Comparison of ENCODE assay signal across 33 cellular contexts in genomic region chr19:5104871-5105351, GRCh38.
DNase-seq lines count a peak whose midpoint lies in the region; ATAC-seq and TF ChIP-seq lines count a peak whose summit lies in the region.
"Had no signal": no experiment of that assay in that cellular context is flagged by ENCODE, and none has a peak within 500 bp of the region (broad histone marks: within the 10 kb centered on the region; RNA-seq: fewer than 3 reads in every experiment).

No MANE protein-coding gene starts in this region.

- H3K4me1 ChIP-seq in cardiac muscle cell (ENCODE audit: low read depth) (peaks cover 20% of the 10 kb centered on the region), heart left ventricle (peaks cover 0 to 61% (median 34%) of the 10 kb centered on the region in 12 donors), muscle layer of colon (ENCODE audit: insufficient read depth, low read length) (peaks cover 28% of the 10 kb centered on the region), tibial artery (peaks cover 0 to 50% (median 31%) of the 10 kb centered on the region in 4 donors)
- H3K4me1 ChIP-seq in naive thymus-derived CD4-positive, alpha-beta T cell (ENCODE audit: control insufficient read depth in 2 of 2, insufficient read depth in 2 of 2, low read length in 2 of 2) = no peaks in the 10 kb centered on the region

- no peaks in the 10 kb centered on the region for H3K27me3 Mint-ChIP-seq in naive thymus-derived CD4-positive, alpha-beta T cell
- H3K27me3 Mint-ChIP-seq: activated CD4-positive, alpha-beta T cell treated with anti-CD3 and anti-CD28 coated beads for 36 hours; activated CD8-positive, alpha-beta T cell treated with anti-CD3 and anti-CD28 coated beads for 36 hours; activated T-helper 17 cell treated with anti-CD3 and anti-CD28 coated beads, Interleukin-2, amount 50 U/mL, for 72 hours; naive thymus-derived CD8-positive, alpha-beta T cell had no signal

- 81 to 92% (median 89%) methylated on average over 7 to 18 of the region's 18 CpGs for WGBS in heart left ventricle, 4 donors

- H3K4me3 ChIP-seq in cardiac muscle cell (no peak overlapping the region), heart left ventricle (no peak overlapping the region), muscle layer of colon (ENCODE audit: low read depth in 1 of 2, low read length in 2 of 2) (no peak overlapping the region), tibial artery (no peak overlapping the region)
- H3K4me3 ChIP-seq in naive thymus-derived CD4-positive, alpha-beta T cell (ENCODE audit: low read length) = no peak overlapping the region
- H3K4me3 ChIP-seq: smooth muscle cell, vagina had no signal

- POLR2A ChIA-PET in naive thymus-derived CD4-positive, alpha-beta T cell (lab: Charles Lee) = no interaction called here

- intact Hi-C loops in Right ventricle myocardium inferior (cut with DNase I) (no loop called here), heart left ventricle (cut with DNase I) (no loop called here), tibial artery (cut with DNase I; ENCODE audit: low total_unique reads) (no loop called here)
- intact Hi-C loops in naive thymus-derived CD4-positive, alpha-beta T cell (cut with micrococcal nuclease) = no loop called here

- DNase-seq in cardiac muscle cell (ENCODE audit: low read depth in 1 of 2, low spot score in 1 of 2) (no peak), Right ventricle myocardium inferior (ENCODE audit: missing footprints) (no peak), heart left ventricle (peak in 2 of 5 donors; percentile 31 to 60), tibial artery (no peak), nucleus accumbens (lab: John Stamatoyannopoulos, UW) (no peak)
- no peak for DNase-seq in naive thymus-derived CD4-positive, alpha-beta T cell
- no peak for DNase-seq in stimulated activated CD8-positive, alpha-beta memory T cell treated with anti-CD3 and anti-CD28 coated beads, Interleukin-4, amount 100 ng/mL, for 48 hours
- DNase-seq: activated CD4-positive, alpha-beta T cell treated with anti-CD3 and anti-CD28 coated beads for 36 hours; activated CD8-positive, alpha-beta memory T cell treated with anti-CD3 and anti-CD28 coated beads, Interleukin-2, amount 50 U/mL, for 48 hours; activated CD8-positive, alpha-beta T cell treated with anti-CD3 and anti-CD28 coated beads for 36 hours; amygdala; Caco-2; cortex of kidney; DMS53; effector memory CD4-positive, alpha-beta T cell; KBM-7; midbrain; naive thymus-derived CD8-positive, alpha-beta T cell; NCI-H1417 treated with DMSO at 0.1 percent for 48 hours; NCI-H526 treated with DMSO at 0.1 percent for 48 hours; occipital lobe; SIG-M5; stimulated activated naive CD4-positive, alpha-beta T cell treated with Interleukin-2 at 50 U/mL for 16 hours; SW 1271; T-helper 9 cell had no signal

- CTCF ChIA-PET in naive thymus-derived CD4-positive, alpha-beta T cell (lab: Charles Lee) = no interaction called here

- no peak overlapping the region for H3K27ac Mint-ChIP-seq in naive thymus-derived CD4-positive, alpha-beta T cell
- H3K27ac Mint-ChIP-seq: activated CD4-positive, alpha-beta T cell treated with anti-CD3 and anti-CD28 coated beads for 36 hours; activated CD8-positive, alpha-beta T cell treated with anti-CD3 and anti-CD28 coated beads for 36 hours; activated naive CD4-positive, alpha-beta T cell treated with anti-CD3 and anti-CD28 coated beads, Interleukin-2, amount 50 U/mL, for 72 hours; activated T-helper 17 cell treated with anti-CD3 and anti-CD28 coated beads, Interleukin-2, amount 50 U/mL, for 72 hours; CD14-positive monocyte had no signal

- H3K4me3 Mint-ChIP-seq in naive thymus-derived CD4-positive, alpha-beta T cell = no peak overlapping the region
- H3K4me3 Mint-ChIP-seq: activated CD4-positive, alpha-beta T cell treated with anti-CD3 and anti-CD28 coated beads for 36 hours; activated CD8-positive, alpha-beta T cell treated with anti-CD3 and anti-CD28 coated beads for 36 hours; activated T-helper 17 cell treated with anti-CD3 and anti-CD28 coated beads, Interleukin-2, amount 50 U/mL, for 72 hours; CD14-positive monocyte; naive thymus-derived CD8-positive, alpha-beta T cell had no signal

- peaks cover 8 to 29% (median 14%) of the 10 kb centered on the region in 5 donors for H3K36me3 Mint-ChIP-seq in naive thymus-derived CD4-positive, alpha-beta T cell

- H3K27me3 ChIP-seq in cardiac muscle cell = no peaks in the 10 kb centered on the region
- no peaks in the 10 kb centered on the region for H3K27me3 ChIP-seq in heart left ventricle
- no peaks in the 10 kb centered on the region for H3K27me3 ChIP-seq in muscle layer of colon (ENCODE audit: control insufficient read depth in 1 of 2, insufficient read depth in 2 of 2, low read length in 2 of 2)
- no peaks in the 10 kb centered on the region for H3K27me3 ChIP-seq in tibial artery
- H3K27me3 ChIP-seq in naive thymus-derived CD4-positive, alpha-beta T cell (ENCODE audit: control insufficient read depth in 2 of 2, insufficient read depth in 2 of 2, low read length in 2 of 2) = no peaks in the 10 kb centered on the region
- H3K27me3 ChIP-seq: vagina had no signal

- TF ChIP-seq POLR2A in heart left ventricle (IDR thresholded peaks at IDR 0.05) = no peak

- peaks cover 0 to 12% (median 7%) of the 10 kb centered on the region in 11 donors for H3K9me3 Mint-ChIP-seq in naive thymus-derived CD4-positive, alpha-beta T cell

- peaks cover 0 to 7% (median 0%) of the 10 kb centered on the region in 7 donors for H3K4me1 Mint-ChIP-seq in naive thymus-derived CD4-positive, alpha-beta T cell
- H3K4me1 Mint-ChIP-seq: activated CD4-positive, alpha-beta T cell treated with anti-CD3 and anti-CD28 coated beads for 36 hours; activated T-helper 17 cell treated with anti-CD3 and anti-CD28 coated beads, Interleukin-2, amount 50 U/mL, for 72 hours; CD14-positive monocyte had no signal

- H3K36me3 ChIP-seq in cardiac muscle cell (no peaks in the 10 kb centered on the region), heart left ventricle (peaks cover 0 to 21% (median 3%) of the 10 kb centered on the region in 9 donors), muscle layer of colon (ENCODE audit: insufficient read depth, low read length) (peaks cover 9% of the 10 kb centered on the region), tibial artery (peaks cover 4 to 41% (median 16%) of the 10 kb centered on the region in 3 donors)
- H3K36me3 ChIP-seq in naive thymus-derived CD4-positive, alpha-beta T cell (ENCODE audit: control insufficient read depth in 2 of 3, insufficient read depth in 3 of 3, low read length in 3 of 3) = peaks cover 0 to 31% (median 0%) of the 10 kb centered on the region in 3 experiments

- peak overlapping the region; percentile 57 for H3K27ac ChIP-seq in cardiac muscle cell
- peak overlapping the region in 4 of 12 donors; percentile 14 to 68 (median 41) for H3K27ac ChIP-seq in heart left ventricle
- H3K27ac ChIP-seq in muscle layer of colon (ENCODE audit: low read depth, low read length) = peak overlapping the region; percentile 19
- peak overlapping the region; percentile 70 to 83 for H3K27ac ChIP-seq in tibial artery
- H3K27ac ChIP-seq in naive thymus-derived CD4-positive, alpha-beta T cell (ENCODE audit: low read depth, low read length) = no peak overlapping the region
- H3K27ac ChIP-seq: vagina, VCaP had no signal

- H3K9me3 ChIP-seq in cardiac muscle cell (ENCODE audit: low read depth) (no peaks in the 10 kb centered on the region), heart left ventricle (peaks cover 0 to 6% (median 5%) of the 10 kb centered on the region in 12 donors), muscle layer of colon (ENCODE audit: low read length) (no peaks in the 10 kb centered on the region), tibial artery (peaks cover 2 to 3% (median 3%) of the 10 kb centered on the region in 3 donors)
- peaks cover 0 to 5% (median 3%) of the 10 kb centered on the region in 3 experiments for H3K9me3 ChIP-seq in naive thymus-derived CD4-positive, alpha-beta T cell (ENCODE audit: control insufficient read depth in 2 of 3, low read length in 3 of 3)
- H3K9me3 ChIP-seq: vagina had no signal

- H3K9ac ChIP-seq in muscle layer of colon (ENCODE audit: low read length) = no peak overlapping the region

- TF ChIP-seq CTCF in cardiac muscle cell (IDR thresholded peaks at IDR 0.05; ENCODE audit: low read depth, low read length) (no peak), heart left ventricle (IDR thresholded peaks at IDR 0.05) (no peak), tibial artery (IDR thresholded peaks at IDR 0.05) (no peak)

- no peak for ATAC-seq in Right ventricle myocardium inferior
- peak in 3 of 4 donors; percentile 13 to 49 (median 39) for ATAC-seq in heart left ventricle
- no peak for ATAC-seq in naive thymus-derived CD4-positive, alpha-beta T cell
- ATAC-seq: activated CD4-positive, alpha-beta T cell treated with anti-CD3 and anti-CD28 coated beads for 36 hours; activated CD8-positive, alpha-beta T cell treated with anti-CD3 and anti-CD28 coated beads for 36 hours; activated naive CD4-positive, alpha-beta T cell treated with anti-CD3 and anti-CD28 coated beads, Interleukin-2, amount 50 U/mL, for 72 hours; activated T-helper 17 cell treated with anti-CD3 and anti-CD28 coated beads, Interleukin-2, amount 50 U/mL, for 72 hours; HCT116; naive thymus-derived CD8-positive, alpha-beta T cell had no signal

Comparison
In these comparisons a context has a peak if more than half of its experiments do, and no peak if none do; other contexts are left out.
1. ATAC-seq: peak in heart left ventricle (3 of 4); none in Right ventricle myocardium inferior (single experiment) and naive thymus-derived CD4-positive, alpha-beta T cell (single experiment).